Comparison of ENCODE assay signal across 1 cellular context in the genomic region with DNA sequence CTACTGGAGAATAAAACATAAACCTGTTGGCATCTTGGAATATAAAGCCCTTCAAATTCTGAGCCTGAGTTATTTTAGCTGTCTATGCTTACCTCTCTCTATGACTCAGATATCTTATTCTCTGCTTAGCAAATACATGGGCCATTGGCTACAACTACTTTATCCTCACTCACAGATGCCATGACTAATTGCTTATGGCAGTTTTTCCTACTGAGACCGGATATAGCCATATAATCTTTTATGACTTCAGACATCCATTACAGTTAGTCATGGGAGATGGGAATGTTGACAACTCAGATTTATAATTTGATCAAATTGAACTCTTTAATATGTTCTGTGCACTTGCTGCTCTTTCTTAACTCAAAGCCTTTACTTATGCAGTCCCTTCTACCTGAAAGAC.
TF ChIP-seq lines count a peak whose summit lies in the region.

No MANE protein-coding gene starts in this region.

TF ChIP-seq in IMR-90, 13 proteins besides CTCF, POLR2A, EP300 and RAD21:
- no peak for TF ChIP-seq RFX5 (IDR thresholded peaks at IDR 0.05; ENCODE audit: low read depth, low read length)
- no peak for TF ChIP-seq CHD1 (IDR thresholded peaks at IDR 0.05; ENCODE audit: low read depth, low read length)
- TF ChIP-seq MAFK (IDR thresholded peaks at IDR 0.05; ENCODE audit: low read depth, low read length) = no peak
- no peak for TF ChIP-seq FOS (IDR thresholded peaks at IDR 0.05; ENCODE audit: low read depth, low read length)
- TF ChIP-seq MAZ (IDR thresholded peaks at IDR 0.05; ENCODE audit: borderline replicate concordance, low read depth, low read length) = no peak
- TF ChIP-seq, protein P1, sequence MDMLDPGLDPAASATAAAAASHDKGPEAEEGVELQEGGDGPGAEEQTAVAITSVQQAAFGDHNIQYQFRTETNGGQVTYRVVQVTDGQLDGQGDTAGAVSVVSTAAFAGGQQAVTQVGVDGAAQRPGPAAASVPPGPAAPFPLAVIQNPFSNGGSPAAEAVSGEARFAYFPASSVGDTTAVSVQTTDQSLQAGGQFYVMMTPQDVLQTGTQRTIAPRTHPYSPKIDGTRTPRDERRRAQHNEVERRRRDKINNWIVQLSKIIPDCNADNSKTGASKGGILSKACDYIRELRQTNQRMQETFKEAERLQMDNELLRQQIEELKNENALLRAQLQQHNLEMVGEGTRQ (IDR thresholded peaks at IDR 0.05; ENCODE audit: low read depth, low read length) = no peak
- TF ChIP-seq RCOR1 (IDR thresholded peaks at IDR 0.05; ENCODE audit: insufficient replicate concordance, low read length) = no peak
- TF ChIP-seq MXI1 (IDR thresholded peaks at IDR 0.05; ENCODE audit: borderline replicate concordance, low read depth, low read length) = no peak
- TF ChIP-seq NFE2L2 (IDR thresholded peaks at IDR 0.05; ENCODE audit: low read depth, low read length) = no peak
- TF ChIP-seq ELK1 (IDR thresholded peaks at IDR 0.05; ENCODE audit: borderline replicate concordance, low read depth, low read length) = no peak
- TF ChIP-seq SMC3 (IDR thresholded peaks at IDR 0.05; ENCODE audit: low read depth, low read length) = no peak
- TF ChIP-seq CEBPB (IDR thresholded peaks at IDR 0.05; ENCODE audit: low read depth, low read length) = no peak
- no peak for TF ChIP-seq BHLHE40 (IDR thresholded peaks at IDR 0.05; ENCODE audit: low read depth, low read length)
